In the genomic region with DNA sequence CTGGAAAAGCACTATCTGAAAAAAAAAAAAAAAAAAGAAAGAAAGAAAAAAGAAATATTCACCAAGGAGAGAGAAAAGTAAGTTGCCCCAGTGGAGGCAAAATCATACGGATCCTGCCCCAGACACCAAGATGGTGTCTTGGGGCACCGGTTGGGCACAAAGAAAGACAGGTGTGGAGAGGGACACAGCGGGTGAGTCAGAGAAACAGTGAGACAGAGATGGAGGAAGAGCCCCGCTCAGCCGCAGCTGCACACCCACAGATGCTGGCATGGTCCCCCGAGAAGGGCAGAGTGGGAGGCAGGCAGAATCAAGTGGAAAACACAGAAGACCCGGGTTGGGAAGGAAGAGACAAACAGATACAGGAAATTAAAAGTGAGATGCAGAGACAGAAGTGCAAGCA, we compare ENCODE assay signal across 16 cellular contexts.
DNase-seq lines count a peak whose midpoint lies in the region; ATAC-seq and TF ChIP-seq lines count a peak whose summit lies in the region.
"Had no signal": no experiment of that assay in that cellular context is flagged by ENCODE, and none has a peak within 500 bp of the region (broad histone marks: within the 10 kb centered on the region; RNA-seq: fewer than 3 reads in every experiment).

No MANE protein-coding gene starts in this region.

- H3K27ac ChIP-seq in psoas muscle: peak overlapping the region; percentile 32

- TF ChIP-seq CTCF in AG10803 (conservative IDR thresholded peaks at IDR 0.05; ENCODE audit: low read length): no peak
- TF ChIP-seq CTCF in HFF-Myc (IDR thresholded peaks at IDR 0.05; ENCODE audit: low read depth, low read length, missing control alignments): no peak
- no peak for TF ChIP-seq CTCF in psoas muscle (IDR thresholded peaks at IDR 0.05)

- intact Hi-C loops in dendritic cell treated with granulocyte-macrophage colony-stimulating factor and Interleukin-4, amounts not matched to agents 40 ng/mL and 50 ng/mL, for 4 days (cut with micrococcal nuclease): no loop called here
- intact Hi-C loops in psoas muscle (cut with DNase I): no loop called here

- WGBS in psoas muscle, 3 donors: 21 to 26% (median 22%) methylated on average over 7 of the region's 7 CpGs

- no peak for TF ChIP-seq POLR2A in erythroblast (IDR thresholded peaks at IDR 0.05; ENCODE audit: low read length)

- H3K4me3 ChIP-seq in AG10803 (ENCODE audit: low read length) (peak overlapping the region; percentile 63), HFF-Myc (replicated peaks; ENCODE audit: low read depth, low read length) (peak overlapping the region; percentile 45), psoas muscle (peak overlapping the region; percentile 57)

- no peaks in the 10 kb centered on the region for H3K36me3 Mint-ChIP-seq in dendritic cell treated with granulocyte-macrophage colony-stimulating factor and Interleukin-4, amounts not matched to agents 40 ng/mL and 50 ng/mL, for 4 days (ENCODE audit: low read depth)
- H3K36me3 Mint-ChIP-seq: immature natural killer cell had no signal

- H3K27me3 Mint-ChIP-seq in dendritic cell treated with granulocyte-macrophage colony-stimulating factor and Interleukin-4, amounts not matched to agents 40 ng/mL and 50 ng/mL, for 4 days: peaks cover 9% of the 10 kb centered on the region

- no peaks in the 10 kb centered on the region for H3K36me3 ChIP-seq in psoas muscle (ENCODE audit: insufficient read depth in 1 of 2, low read depth in 1 of 2)

- H3K9me3 ChIP-seq in psoas muscle: no peaks in the 10 kb centered on the region

- H3K4me1 ChIP-seq in psoas muscle: no peaks in the 10 kb centered on the region

- peaks cover 0 to 20% (median 5%) of the 10 kb centered on the region in 3 donors for H3K27me3 ChIP-seq in psoas muscle (ENCODE audit: insufficient read depth in 3 of 3, low read length in 2 of 3)

- H3K27ac Mint-ChIP-seq in dendritic cell treated with granulocyte-macrophage colony-stimulating factor and Interleukin-4, amounts not matched to agents 40 ng/mL and 50 ng/mL, for 4 days: peak overlapping the region; percentile 4
- H3K27ac Mint-ChIP-seq: immature natural killer cell had no signal

- no peak overlapping the region for H3K4me3 Mint-ChIP-seq in dendritic cell treated with granulocyte-macrophage colony-stimulating factor and Interleukin-4, amounts not matched to agents 40 ng/mL and 50 ng/mL, for 4 days

- peak in 3 of 4 donors; percentile 34 to 45 (median 41) for ATAC-seq in psoas muscle
- ATAC-seq: stimulated activated naive B cell treated with anti-CD40 and anti-IgM and Interleukin-4, amounts not matched to agents 10 μg/mL and 1 μg/mL and 100 μg/mL, for 72 hours had no signal

- H3K9me3 Mint-ChIP-seq in dendritic cell treated with granulocyte-macrophage colony-stimulating factor and Interleukin-4, amounts not matched to agents 40 ng/mL and 50 ng/mL, for 4 days: peaks cover 21% of the 10 kb centered on the region
- H3K9me3 Mint-ChIP-seq: immature natural killer cell had no signal

- peaks cover 22% of the 10 kb centered on the region for H3K4me1 Mint-ChIP-seq in dendritic cell treated with granulocyte-macrophage colony-stimulating factor and Interleukin-4, amounts not matched to agents 40 ng/mL and 50 ng/mL, for 4 days (ENCODE audit: low read depth)

- no peak for DNase-seq in AG10803 (ENCODE audit: low read depth)
- DNase-seq in HFF-Myc (ENCODE audit: extremely low read depth, low read depth): no peak
- DNase-seq in psoas muscle: no peak
- no peak for DNase-seq in erythroblast (lab: John Stamatoyannopoulos, UW)
- no peak for DNase-seq in activated T-cell treated with anti-CD3 and anti-CD28 coated beads for 4 hours
- DNase-seq in stimulated activated CD4-positive, alpha-beta T cell treated with anti-CD3 and anti-CD28 coated beads, Interleukin-2, amount 100 ng/mL, for 48 hours: no peak
- DNase-seq: activated CD4-positive, alpha-beta T cell treated with anti-CD3 and anti-CD28 coated beads, Interleukin-2, amount 50 U/mL, for 4 hours; activated T-cell treated with anti-CD3 and anti-CD28 coated beads, Interleukin-2, amount 50 U/mL, for 48 hours; cerebellar nuclear complex; DMS153; immature natural killer cell; Karpas-422; mesendoderm; NCI-H1417 treated with DMSO at 0.1 percent for 48 hours; stimulated activated naive B cell treated with anti-CD40 and anti-IgM and Interleukin-4, amounts not matched to agents 10 μg/mL and 1 μg/mL and 100 μg/mL, for 72 hours had no signal
